8 cellular contexts compared by ENCODE assay signal in the genomic region with DNA sequence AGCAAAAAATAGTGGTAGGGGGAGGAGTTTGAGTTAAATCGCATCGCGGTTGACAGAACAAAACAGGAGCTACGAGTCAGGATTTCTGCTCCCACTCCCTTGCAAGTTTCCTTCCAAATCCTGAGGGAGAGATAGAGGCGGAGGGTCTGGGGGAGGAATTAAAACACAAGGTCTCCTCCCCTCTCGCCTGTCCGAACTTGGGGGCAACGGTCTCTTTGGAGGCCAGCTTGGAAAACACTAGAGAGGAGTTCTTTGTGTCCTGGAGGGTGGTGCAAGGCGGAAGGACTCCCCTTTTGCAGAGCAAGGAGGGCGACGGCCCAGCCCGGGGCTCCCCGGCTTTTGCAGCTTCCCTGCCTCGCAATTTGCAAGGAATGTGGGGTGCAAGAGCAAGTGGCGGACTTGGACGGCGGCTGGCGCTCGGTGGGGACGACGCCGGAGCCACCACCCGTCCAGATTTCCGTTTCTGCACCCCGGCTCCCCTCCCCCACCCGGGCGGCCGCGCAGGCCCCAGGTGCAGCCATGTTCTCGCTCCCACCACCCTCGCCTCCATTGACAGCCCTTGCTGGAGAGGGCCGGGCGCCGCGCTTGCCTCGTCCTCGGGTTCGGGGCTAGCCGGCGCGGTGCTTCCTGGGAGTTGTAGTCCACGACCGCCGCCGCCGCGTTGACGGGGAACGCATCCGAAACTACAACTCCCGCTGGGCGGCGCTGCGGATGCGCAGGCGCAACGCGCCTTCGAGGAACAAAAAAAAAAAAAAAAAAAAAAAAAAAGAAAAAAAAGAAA. TPM values are rescaled to one million over a fixed set of nuclear protein-coding genes. Genes with fewer than 3 reads are reported as not detected.
A peak's percentile ranks its signal among the peaks of the same experiment; 100 is the strongest.
DNase-seq lines count a peak whose midpoint lies in the region; ATAC-seq and TF ChIP-seq lines count a peak whose summit lies in the region.

No MANE protein-coding gene starts in this region.

- intact Hi-C loops in left ventricle myocardium inferior (cut with micrococcal nuclease) (no loop called here), prostate gland (cut with DNase I) (no loop called here)

- ATAC-seq in HG02870 (IDR thresholded peaks at IDR 0.05; ENCODE audit: unreplicated experiment), result peak; percentile 63

- H3K27me3 ChIP-seq in left ventricle myocardium inferior (ENCODE audit: low read depth) (no peaks in the 10 kb centered on the region), prostate gland (replicated peaks; ENCODE audit: insufficient read depth) (no peaks in the 10 kb centered on the region)

- peak overlapping the region; percentile 100 for H3K27ac ChIP-seq in left ventricle myocardium inferior (replicated peaks)
- peak overlapping the region; percentile 98 to 100 for H3K27ac ChIP-seq in prostate gland

- H3K9me3 ChIP-seq in left ventricle myocardium inferior (replicated peaks) (no peaks in the 10 kb centered on the region), prostate gland (no peaks in the 10 kb centered on the region)

- 0% methylated on average over 57 of the region's 59 CpGs for WGBS in prostate gland

- TF ChIP-seq POLR2A in GM15510 (IDR thresholded peaks at IDR 0.05; ENCODE audit: borderline replicate concordance, extremely low read depth, insufficient read length) (peak; percentile 64), prostate gland (IDR thresholded peaks at IDR 0.05) (peak; percentile 83)

- H3K4me1 ChIP-seq in left ventricle myocardium inferior (peaks cover 59% of the 10 kb centered on the region), prostate gland (replicated peaks) (no peaks in the 10 kb centered on the region)

- peak overlapping the region; percentile 100 for H3K4me3 ChIP-seq in left ventricle myocardium inferior
- H3K4me3 ChIP-seq in prostate gland, result peak overlapping the region; percentile 96 to 100

- TF ChIP-seq CTCF in left ventricle myocardium inferior (IDR thresholded peaks at IDR 0.05; ENCODE audit: borderline replicate concordance), result peak; percentile 34
- TF ChIP-seq CTCF in prostate gland (IDR thresholded peaks at IDR 0.05), result peak in 3 of 4 experiments; percentile 22 to 55 (median 22)

- DNase-seq in NCI-H146 treated with DMSO at 0.1 percent for 48 hours (lab: John Stamatoyannopoulos, UW; ENCODE audit: unreplicated experiment) (peak; percentile 94), T-helper 1 cell (peak; percentile 94 to 98 (median 96)), amygdala (lab: John Stamatoyannopoulos, UW) (peak in 55 of 56 donors; percentile 73 to 99 (median 94)), left ventricle myocardium inferior (peak; percentile 99), prostate gland (ENCODE audit: low spot score) (peak; percentile 98), ureter (ENCODE audit: low spot score) (peak; percentile 98)

- H3K36me3 ChIP-seq in left ventricle myocardium inferior (no peaks in the 10 kb centered on the region), prostate gland (no peaks in the 10 kb centered on the region)

RNA-seq across cellular contexts. Expression of a gene that starts 0.4 kb away (rescaled TPM):
- total RNA-seq in left ventricle myocardium inferior, result 122 TPM
- total RNA-seq in prostate gland, result 100 to 1,000 TPM; 149 to 212 TPM
- total RNA-seq in ureter, result 277 TPM

Comparison
In these comparisons a context has a peak if more than half of its experiments do, and no peak if none do; other contexts are left out.
1. Peak in every context shown above with its lines: DNase-seq, ATAC-seq, H3K4me3 ChIP-seq and H3K27ac ChIP-seq.